8 cellular contexts compared by ENCODE assay signal in genomic region chr7:151875862-151876111, GRCh38. TPM values are rescaled to one million over a fixed set of nuclear protein-coding genes. Genes with fewer than 3 reads are reported as not detected.
DNase-seq lines count a peak whose midpoint lies in the region; ATAC-seq and TF ChIP-seq lines count a peak whose summit lies in the region.

No MANE protein-coding gene starts in this region.

- H3K27ac ChIP-seq in SK-N-SH (ENCODE audit: low read depth in 2 of 2, low read length in 1 of 2) (peak overlapping the region in 1 of 2 experiments; percentile 68; a peak in 1 of 4 replicates), iPS DF 6.9 (ENCODE audit: low read length) (no peak overlapping the region)

- H3K4me2 ChIP-seq in SK-N-SH: peak overlapping the region; percentile 99

- TF ChIP-seq EP300 in SK-N-SH (IDR thresholded peaks at IDR 0.05; ENCODE audit: borderline replicate concordance in 1 of 2, low read depth in 1 of 2, low read length in 1 of 2): no peak

- no peak for TF ChIP-seq CTCF in SK-N-SH (IDR thresholded peaks at IDR 0.05)

- DNase-seq in SK-N-SH (peak; percentile 97), iPS DF 6.9 (ENCODE audit: low read depth, low spot score) (no peak), NCI-H2227 treated with DMSO at 0.1 percent for 48 hours (lab: John Stamatoyannopoulos, UW) (no peak)
- no peak for DNase-seq in activated naive CD8-positive, alpha-beta T cell treated with anti-CD3 and anti-CD28 coated beads for 36 hours
- no peak for DNase-seq in stimulated activated effector memory CD8-positive, alpha-beta T cell treated with anti-CD3 and anti-CD28 coated beads, Interleukin-12 subunit alpha, Interleukin-12 subunit beta, amount 100 ng/mL, for 72 hours (ENCODE audit: low spot score in 2 of 2)

- H3K9ac ChIP-seq in SK-N-SH: no peak overlapping the region

- H3K79me2 ChIP-seq in SK-N-SH (ENCODE audit: insufficient read depth): no peaks in the 10 kb centered on the region

- H3F3A ChIP-seq in SK-N-SH (replicated peaks; ENCODE audit: insufficient read depth): peaks cover 5% of the 10 kb centered on the region

- H3K4me3 ChIP-seq in SK-N-SH (ENCODE audit: low read depth in 2 of 2, low read length in 1 of 2) (peak overlapping the region; percentile 64 to 80), iPS DF 6.9 (ENCODE audit: low read length) (peak overlapping the region; percentile 64; the same call in 1 of the 2 replicates)

- H3K27me3 Mint-ChIP-seq in activated naive CD8-positive, alpha-beta T cell treated with anti-CD3 and anti-CD28 coated beads for 36 hours: no peaks in the 10 kb centered on the region

- H3K27me3 ChIP-seq in SK-N-SH (ENCODE audit: insufficient read depth): peaks cover 66% of the 10 kb centered on the region
- H3K27me3 ChIP-seq in iPS DF 6.9 (ENCODE audit: control insufficient read depth, insufficient read depth, low read length): peaks cover 11% of the 10 kb centered on the region

- no peaks in the 10 kb centered on the region for H3K9me2 ChIP-seq in SK-N-SH

- H3K9me3 ChIP-seq in SK-N-SH (no peaks in the 10 kb centered on the region), iPS DF 6.9 (ENCODE audit: control insufficient read depth, insufficient read depth, low read length) (no peaks in the 10 kb centered on the region)

- POLR2A ChIA-PET in SK-N-SH (lab: Yijun Ruan, JAX): no interaction called here

- H3K4me1 ChIP-seq in SK-N-SH (ENCODE audit: control insufficient read depth in 1 of 2, insufficient read depth in 2 of 2, low read depth in 1 of 2, low read length in 1 of 2) (peaks cover 0 to 15% of the 10 kb centered on the region in 2 experiments; a peak in 2 of 4 replicates), iPS DF 6.9 (ENCODE audit: control insufficient read depth, insufficient read depth, low read length) (peaks cover 4% of the 10 kb centered on the region; the same call in 1 of the 2 replicates)

- peaks cover 1% of the 10 kb centered on the region for H3K36me3 Mint-ChIP-seq in activated naive CD8-positive, alpha-beta T cell treated with anti-CD3 and anti-CD28 coated beads for 36 hours
- H3K36me3 Mint-ChIP-seq in stimulated activated effector memory CD8-positive, alpha-beta T cell treated with anti-CD3 and anti-CD28 coated beads, Interleukin-12 subunit alpha, Interleukin-12 subunit beta, amount 100 ng/mL, for 72 hours: peaks cover 9% of the 10 kb centered on the region

- CTCF ChIA-PET in SK-N-SH (lab: Yijun Ruan, JAX): interaction anchor here (1.0 to 4.1 kb wide), 4 partner anchors 55 to 116 kb away, joined by 3 to 26 read pairs (median 4); no protein-coding TSS in a partner anchor

- peak overlapping the region; percentile 94 for H2AFZ ChIP-seq in SK-N-SH (ENCODE audit: low read depth)

- no peaks in the 10 kb centered on the region for H3K9me3 Mint-ChIP-seq in activated naive CD8-positive, alpha-beta T cell treated with anti-CD3 and anti-CD28 coated beads for 36 hours
- H3K9me3 Mint-ChIP-seq in stimulated activated effector memory CD8-positive, alpha-beta T cell treated with anti-CD3 and anti-CD28 coated beads, Interleukin-12 subunit alpha, Interleukin-12 subunit beta, amount 100 ng/mL, for 72 hours: no peaks in the 10 kb centered on the region

- H3K4me3 Mint-ChIP-seq in activated naive CD8-positive, alpha-beta T cell treated with anti-CD3 and anti-CD28 coated beads for 36 hours: peak overlapping the region; percentile 92
- H3K4me3 Mint-ChIP-seq in stimulated activated effector memory CD8-positive, alpha-beta T cell treated with anti-CD3 and anti-CD28 coated beads, Interleukin-12 subunit alpha, Interleukin-12 subunit beta, amount 100 ng/mL, for 72 hours: peak overlapping the region; percentile 95

- TF ChIP-seq RAD21 in SK-N-SH (IDR thresholded peaks at IDR 0.05; ENCODE audit: low read length): no peak

- H4K20me1 ChIP-seq in SK-N-SH (ENCODE audit: insufficient read depth): no peaks in the 10 kb centered on the region

- WGBS in SK-N-SH (ENCODE audit: low lambda C conversion rate): 2% methylated on average over 13 of the region's 15 CpGs
- no CpG with 5 or more reads among the region's 15 CpGs for WGBS in iPS DF 6.9 (ENCODE audit: insufficient coverage, insufficient read length)

- no peak for ATAC-seq in SK-N-SH treated with all-trans-retinoic acid at 6 μM for 48 hours
- no peak for ATAC-seq in stimulated activated effector memory CD8-positive, alpha-beta T cell treated with anti-CD3 and anti-CD28 coated beads, Interleukin-12 subunit alpha, Interleukin-12 subunit beta, amount 100 ng/mL, for 72 hours
- ATAC-seq in HG02938 (IDR thresholded peaks at IDR 0.05; ENCODE audit: unreplicated experiment): no peak
- ATAC-seq in HG02759 (IDR thresholded peaks at IDR 0.05; ENCODE audit: unreplicated experiment): no peak

- H3K27ac Mint-ChIP-seq in activated naive CD8-positive, alpha-beta T cell treated with anti-CD3 and anti-CD28 coated beads for 36 hours: peak overlapping the region; percentile 45
- H3K27ac Mint-ChIP-seq in stimulated activated effector memory CD8-positive, alpha-beta T cell treated with anti-CD3 and anti-CD28 coated beads, Interleukin-12 subunit alpha, Interleukin-12 subunit beta, amount 100 ng/mL, for 72 hours: peak overlapping the region; percentile 72

- H3K36me3 ChIP-seq in SK-N-SH (replicated peaks in 1 of 2; ENCODE audit: control insufficient read depth in 1 of 2, insufficient read depth in 2 of 2, low read length in 1 of 2) (no peaks in the 10 kb centered on the region), iPS DF 6.9 (ENCODE audit: control insufficient read depth, insufficient read depth, low read length) (no peaks in the 10 kb centered on the region)

- peaks cover 15% of the 10 kb centered on the region for H3K4me1 Mint-ChIP-seq in activated naive CD8-positive, alpha-beta T cell treated with anti-CD3 and anti-CD28 coated beads for 36 hours
- peaks cover 47% of the 10 kb centered on the region for H3K4me1 Mint-ChIP-seq in stimulated activated effector memory CD8-positive, alpha-beta T cell treated with anti-CD3 and anti-CD28 coated beads, Interleukin-12 subunit alpha, Interleukin-12 subunit beta, amount 100 ng/mL, for 72 hours

TF ChIP-seq in SK-N-SH, 30 proteins besides CTCF, POLR2A, EP300 and RAD21 (continues in another document):
- TF ChIP-seq USF1 (IDR thresholded peaks at IDR 0.05; ENCODE audit: borderline replicate concordance, low read depth): no peak
- TF ChIP-seq USF2 (IDR thresholded peaks at IDR 0.05; ENCODE audit: borderline replicate concordance, low read depth, low read length): no peak
- no peak for TF ChIP-seq TAF1 (IDR thresholded peaks at IDR 0.05; ENCODE audit: borderline replicate concordance, low read depth, low read length)

TF ChIP-seq in SK-N-SH treated with all-trans-retinoic acid at 6 μM for 48 hours, 23 proteins besides CTCF, POLR2A, EP300 and RAD21 (continues in another document):
- no peak for TF ChIP-seq GLIS3 (CRISPR knock-in tag; IDR thresholded peaks at IDR 0.05)
- no peak for TF ChIP-seq RARB (CRISPR knock-in tag; IDR thresholded peaks at IDR 0.05)
- no peak for TF ChIP-seq CSDC2 (CRISPR knock-in tag; IDR thresholded peaks at IDR 0.05)
- no peak for TF ChIP-seq ZFP3 (CRISPR knock-in tag; IDR thresholded peaks at IDR 0.05)
- no peak for TF ChIP-seq CSRNP3 (CRISPR knock-in tag; IDR thresholded peaks at IDR 0.05)
- TF ChIP-seq ARNTL (CRISPR knock-in tag; IDR thresholded peaks at IDR 0.05; ENCODE audit: borderline replicate concordance, low read depth): no peak
- TF ChIP-seq ZNF565 (CRISPR knock-in tag; conservative IDR thresholded peaks at IDR 0.05; ENCODE audit: low read depth): no peak
- TF ChIP-seq ZNF70 (CRISPR knock-in tag; IDR thresholded peaks at IDR 0.05): no peak
- TF ChIP-seq PATZ1 (CRISPR knock-in tag; IDR thresholded peaks at IDR 0.05; ENCODE audit: borderline replicate concordance): no peak
- TF ChIP-seq ESRRG (CRISPR knock-in tag; IDR thresholded peaks at IDR 0.05): no peak
- TF ChIP-seq ISL1 (CRISPR knock-in tag; IDR thresholded peaks at IDR 0.05): no peak

RNA-seq across cellular contexts. Expression of gene PRKAG2, which starts 1.1 kb away (rescaled TPM):
- 51.6 and 62.0 TPM in 2 replicates for polyA plus RNA-seq in SK-N-SH (2012; rRNA removed)
- 62.5 and 87.1 TPM in 2 replicates for polyA plus RNA-seq in SK-N-SH (2012; cell fraction: cytosol; rRNA removed)
- polyA plus RNA-seq in SK-N-SH (2012; cell fraction: nucleus; rRNA removed): 49.2 and 76.3 TPM in 2 replicates
- total RNA-seq in activated naive CD8-positive, alpha-beta T cell treated with anti-CD3 and anti-CD28 coated beads for 36 hours: 10 to 100 TPM; 18.7 to 19.4 TPM
